Comparison of ENCODE assay signal across 9 cellular contexts in genomic region chr9:15485836-15486678, GRCh38. TPM values are rescaled to one million over a fixed set of nuclear protein-coding genes. Genes with fewer than 3 reads are reported as not detected.
A peak's percentile ranks its signal among the peaks of the same experiment; 100 is the strongest.
DNase-seq lines count a peak whose midpoint lies in the region; ATAC-seq and TF ChIP-seq lines count a peak whose summit lies in the region.
"Had no signal": no experiment of that assay in that cellular context is flagged by ENCODE, and none has a peak within 500 bp of the region (broad histone marks: within the 10 kb centered on the region; RNA-seq: fewer than 3 reads in every experiment).

No MANE protein-coding gene starts in this region.

- H3K79me2 ChIP-seq in mammary epithelial cell (ENCODE audit: insufficient read depth, low read length): no peaks in the 10 kb centered on the region

- no peaks in the 10 kb centered on the region for H3K9me3 Mint-ChIP-seq in naive thymus-derived CD4-positive, alpha-beta T cell

- H3K4me1 Mint-ChIP-seq in naive thymus-derived CD4-positive, alpha-beta T cell: peaks cover 19 to 57% (median 47%) of the 10 kb centered on the region in 7 donors

- intact Hi-C loops in mammary epithelial cell (cut with micrococcal nuclease): loop anchor here (5.0 kb wide), 1 partner anchor 121 kb away; no protein-coding TSS in a partner anchor
- intact Hi-C loops in naive thymus-derived CD4-positive, alpha-beta T cell (cut with micrococcal nuclease): loop anchor here (1.0 to 10.0 kb wide), 9 partner anchors 24 to 275 kb away; partner anchors contain the start of genes CCDC171 (in 1 of the 2) and PSIP1 (in 1 of the 2)

- TF ChIP-seq CTCF in NB4 (IDR thresholded peaks at IDR 0.05; ENCODE audit: low read depth, low read length) (peak; percentile 51), mammary epithelial cell (conservative IDR thresholded peaks at IDR 0.05 in 1 of 2, IDR thresholded peaks at IDR 0.05 in 1 of 2; ENCODE audit: extremely low read depth in 1 of 2, insufficient read depth in 1 of 2, low read depth in 1 of 2, low read length in 2 of 2) (peak; percentile 25 to 54)

- no peaks in the 10 kb centered on the region for H3K27me3 ChIP-seq in mammary epithelial cell (ENCODE audit: insufficient read depth, low read length)
- no peaks in the 10 kb centered on the region for H3K27me3 ChIP-seq in naive thymus-derived CD4-positive, alpha-beta T cell (ENCODE audit: control insufficient read depth in 2 of 2, insufficient read depth in 2 of 2, low read length in 2 of 2)
- H3K27me3 ChIP-seq: neutrophil had no signal

- no TSS peak for BruUV-seq in mammary epithelial cell (replicated peaks; lab: Mats Ljungman, UMichigan)

- no peaks in the 10 kb centered on the region for H3K4me1 ChIP-seq in mammary epithelial cell (ENCODE audit: insufficient read depth, low read length)
- peaks cover 6 to 9% of the 10 kb centered on the region in 2 donors for H3K4me1 ChIP-seq in naive thymus-derived CD4-positive, alpha-beta T cell (ENCODE audit: control insufficient read depth in 2 of 2, insufficient read depth in 2 of 2, low read length in 2 of 2)

- H3K27me3 Mint-ChIP-seq in naive thymus-derived CD4-positive, alpha-beta T cell: no peaks in the 10 kb centered on the region

- no peak overlapping the region for H3K27ac ChIP-seq in mammary epithelial cell (ENCODE audit: insufficient read depth, low read depth, low read length)
- H3K27ac ChIP-seq in naive thymus-derived CD4-positive, alpha-beta T cell (ENCODE audit: low read depth, low read length): no peak overlapping the region
- H3K27ac ChIP-seq: neutrophil had no signal

- no peaks in the 10 kb centered on the region for H3K9me3 ChIP-seq in mammary epithelial cell (replicated peaks; ENCODE audit: insufficient read depth, low read length)
- no peaks in the 10 kb centered on the region for H3K9me3 ChIP-seq in naive thymus-derived CD4-positive, alpha-beta T cell (ENCODE audit: control insufficient read depth in 2 of 3, low read length in 3 of 3)
- H3K9me3 ChIP-seq: neutrophil had no signal

- peaks cover 6% of the 10 kb centered on the region for H3K36me3 ChIP-seq in mammary epithelial cell (ENCODE audit: insufficient read depth, low read length)
- H3K36me3 ChIP-seq in naive thymus-derived CD4-positive, alpha-beta T cell (ENCODE audit: control insufficient read depth in 2 of 3, insufficient read depth in 3 of 3, low read length in 3 of 3): peaks cover 7 to 45% (median 17%) of the 10 kb centered on the region in 3 experiments

- peak overlapping the region in 8 of 9 donors; percentile 10 to 63 (median 42) for H3K27ac Mint-ChIP-seq in naive thymus-derived CD4-positive, alpha-beta T cell

- H3K36me3 Mint-ChIP-seq in naive thymus-derived CD4-positive, alpha-beta T cell: peaks cover 0 to 38% (median 19%) of the 10 kb centered on the region in 5 donors

- in situ Hi-C loops in mammary epithelial cell (cut with MboI; ENCODE audit: low sequenced_read_pairs in 2 of 2): no loop called here

- no peak overlapping the region for H3K4me2 ChIP-seq in mammary epithelial cell (ENCODE audit: insufficient read depth, low read depth, low read length)

- no peak overlapping the region for H3K4me3 Mint-ChIP-seq in naive thymus-derived CD4-positive, alpha-beta T cell

- POLR2A ChIA-PET in naive thymus-derived CD4-positive, alpha-beta T cell (lab: Charles Lee): no interaction called here

- no peaks in the 10 kb centered on the region for H4K20me1 ChIP-seq in mammary epithelial cell (ENCODE audit: insufficient read depth, low read length)

- 54% methylated on average over 2 of the region's 2 CpGs for WGBS in mammary epithelial cell (ENCODE audit: low coverage, missing lambda C conversion rate)

- H3K9ac ChIP-seq in mammary epithelial cell (ENCODE audit: insufficient read depth, low read length): no peak overlapping the region

- DNase-seq in ELR (ENCODE audit: low read depth) (peak; percentile 58), NB4 (ENCODE audit: low read depth) (peak; percentile 44), mammary epithelial cell (peak; percentile 6), foreskin melanocyte (no peak), GF-D8 (lab: John Stamatoyannopoulos, UW) (no peak)
- peak in 5 of 9 donors; percentile 27 to 41 (median 31) for DNase-seq in naive thymus-derived CD4-positive, alpha-beta T cell

- CTCF ChIA-PET in mammary epithelial cell (lab: Charles Lee; ENCODE audit: low non-redundant PET): no interaction called here
- CTCF ChIA-PET in naive thymus-derived CD4-positive, alpha-beta T cell (lab: Charles Lee): interaction anchor here (1.5 kb wide), 1 partner anchor 131 kb away, joined by 3 read pairs; no protein-coding TSS in a partner anchor

- peak; percentile 45 for ATAC-seq in naive thymus-derived CD4-positive, alpha-beta T cell
- ATAC-seq in GM18520 (IDR thresholded peaks at IDR 0.05; ENCODE audit: unreplicated experiment): no peak
- ATAC-seq in HG03039 (IDR thresholded peaks at IDR 0.05; ENCODE audit: unreplicated experiment): no peak

- no peak for TF ChIP-seq POLR2A in NB4 (IDR thresholded peaks at IDR 0.05; ENCODE audit: extremely low read depth, insufficient read length)

- no peak overlapping the region for H3K4me3 ChIP-seq in NB4 (ENCODE audit: low read depth, low read length)
- no peak overlapping the region for H3K4me3 ChIP-seq in mammary epithelial cell (replicated peaks in 1 of 3; ENCODE audit: insufficient read depth in 1 of 3, low read depth in 2 of 3, low read length in 3 of 3)
- no peak overlapping the region for H3K4me3 ChIP-seq in naive thymus-derived CD4-positive, alpha-beta T cell (ENCODE audit: low read length)

- H2AFZ ChIP-seq in mammary epithelial cell (ENCODE audit: low read depth, low read length): no peak overlapping the region

- dilution Hi-C loops in mammary epithelial cell (cut with HindIII; ENCODE audit: low sequenced_read_pairs): no loop called here

RNA-seq across cellular contexts. Expression of gene PSIP1, which starts 24.7 kb away (rescaled TPM):
- total RNA-seq in mammary epithelial cell: 10 to 100 TPM; 12.7 to 38.4 TPM
- polyA plus RNA-seq in mammary epithelial cell: 13.6 TPM
- 1.0 TPM for polyA minus RNA-seq in mammary epithelial cell
- 100 to 1,000 TPM in 4 of 5 experiments, 10 to 100 TPM in 1; 97.8 to 213 (median 120) TPM for total RNA-seq in naive thymus-derived CD4-positive, alpha-beta T cell
- 100 to 1,000 TPM; 139 to 155 TPM for polyA plus RNA-seq in naive thymus-derived CD4-positive, alpha-beta T cell

Comparison
In these comparisons a context has a peak if more than half of its experiments do, and no peak if none do; other contexts are left out.
1. DNase-seq: peak in ELR (single experiment), NB4 (single experiment), mammary epithelial cell (single experiment) and naive thymus-derived CD4-positive, alpha-beta T cell (5 of 9); none in foreskin melanocyte (single experiment) and GF-D8 (single experiment).